Comparison of ENCODE assay signal across 8 cellular contexts in the genomic region with DNA sequence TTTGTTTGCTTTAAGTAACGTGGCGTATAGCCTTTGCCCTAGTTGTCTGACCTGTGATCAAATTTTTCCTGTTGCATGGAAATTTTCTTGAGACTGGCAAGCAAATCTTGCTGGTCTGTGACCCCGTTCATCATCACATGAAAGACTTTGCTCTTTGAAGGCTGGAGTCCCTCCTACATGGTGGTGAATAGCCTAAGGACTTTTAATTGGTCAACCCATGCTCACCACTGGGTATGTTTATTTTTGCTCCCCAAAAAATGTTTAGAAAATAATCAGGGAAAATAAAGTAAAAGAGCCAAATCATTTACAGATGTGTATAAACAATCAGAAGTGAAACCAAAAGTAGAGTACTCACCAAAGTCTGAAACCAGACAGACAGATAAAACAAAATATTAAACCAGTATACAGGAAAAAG.
DNase-seq lines count a peak whose midpoint lies in the region; ATAC-seq, FAIRE-seq and TF ChIP-seq lines count a peak whose summit lies in the region.

No MANE protein-coding gene starts in this region.

- TF ChIP-seq CTCF in AG04450 (IDR thresholded peaks at IDR 0.05; ENCODE audit: low read depth, low read length) (no peak), endothelial cell of umbilical vein (IDR thresholded peaks at IDR 0.05; ENCODE audit: extremely low read depth in 1 of 2, insufficient read depth in 1 of 2, low read depth in 1 of 2, low read length in 2 of 2) (no peak), vagina (IDR thresholded peaks at IDR 0.05) (no peak)

- H3K4me3 ChIP-seq in AG04450 (ENCODE audit: low read depth, low read length) = peak overlapping the region; percentile 35
- no peak overlapping the region for H3K4me3 ChIP-seq in endothelial cell of umbilical vein (replicated peaks in 1 of 3; ENCODE audit: insufficient read depth in 1 of 3, low read depth in 1 of 3, low read length in 3 of 3)
- H3K4me3 ChIP-seq in vagina = peak overlapping the region in 1 of 2 donors; percentile 24

- no peak for TF ChIP-seq POLR2A in endothelial cell of umbilical vein (IDR thresholded peaks at IDR 0.05; ENCODE audit: low read depth, low read length)
- no peak for TF ChIP-seq POLR2A in vagina (IDR thresholded peaks at IDR 0.05)

- no TSS peak for BruUV-seq in endothelial cell of umbilical vein (replicated peaks; lab: Mats Ljungman, UMichigan)

- CTCF ChIA-PET in AG04450 (lab: Charles Lee) = interaction anchor here (0.6 to 1.9 kb wide), 2 partner anchors 15 to 18 kb away, joined by 3 to 4 read pairs; no protein-coding TSS in a partner anchor
- CTCF ChIA-PET in endothelial cell of umbilical vein (lab: Charles Lee) = interaction anchor here (1.0 to 2.9 kb wide), 3 partner anchors 11 to 189 kb away, joined by 3 to 15 read pairs (median 3); no protein-coding TSS in a partner anchor

- ATAC-seq in GM19438 (IDR thresholded peaks at IDR 0.05; ENCODE audit: low read depth, unreplicated experiment) (peak; percentile 74), GM18519 (IDR thresholded peaks at IDR 0.05; ENCODE audit: low FRiP score, unreplicated experiment) (no peak)

- dilution Hi-C loops in endothelial cell of umbilical vein (cut with MboI; ENCODE audit: extremely low pct_ligation_motif_present, low sequenced_read_pairs) = no loop called here

- H3K4me2 ChIP-seq in endothelial cell of umbilical vein (ENCODE audit: insufficient read depth, low read length) = no peak overlapping the region

- DNase-seq in AG04450 (ENCODE audit: low read depth, low spot score) (no peak), endothelial cell of umbilical vein (ENCODE audit: low read depth, low spot score) (peak; percentile 18), vagina (ENCODE audit: extremely low spot score in 2 of 2) (no peak), caudate nucleus (lab: John Stamatoyannopoulos, UW) (no peak)
- DNase-seq in effector CD8-positive, alpha-beta T cell (lab: John Stamatoyannopoulos, UW) = no peak

- H3K27ac ChIP-seq in AG04450 (ENCODE audit: low read depth, low read length) (no peak overlapping the region), endothelial cell of umbilical vein (ENCODE audit: insufficient read depth, low read depth, low read length) (no peak overlapping the region), vagina (no peak overlapping the region), caudate nucleus (ENCODE audit: low read depth, low read length) (no peak overlapping the region)

- H3K27me3 Mint-ChIP-seq in IgD-negative memory B cell = no peaks in the 10 kb centered on the region

- H3K27ac Mint-ChIP-seq in IgD-negative memory B cell = peak overlapping the region in 2 of 3 donors; percentile 21 to 60

- H3K9me1 ChIP-seq in endothelial cell of umbilical vein (replicated peaks; ENCODE audit: control insufficient read depth, extremely low read depth, insufficient read depth, low read length) = no peaks in the 10 kb centered on the region

- H3K4me1 ChIP-seq in endothelial cell of umbilical vein (ENCODE audit: control insufficient read depth, extremely low read depth, insufficient read depth, low read length) (no peaks in the 10 kb centered on the region), vagina (no peaks in the 10 kb centered on the region)

- peak overlapping the region; percentile 18 to 85 (median 70) for H3K4me3 Mint-ChIP-seq in IgD-negative memory B cell

- no peak overlapping the region for H3K9ac ChIP-seq in endothelial cell of umbilical vein (replicated peaks; ENCODE audit: extremely low read depth, insufficient read depth, low read length)

- peaks cover 0 to 4% (median 1%) of the 10 kb centered on the region in 3 donors for H3K9me3 Mint-ChIP-seq in IgD-negative memory B cell

- POLR2A ChIA-PET in AG04450 (lab: Yijun Ruan, JAX) = no interaction called here
- POLR2A ChIA-PET in endothelial cell of umbilical vein (lab: Charles Lee) = no interaction called here

- no peaks in the 10 kb centered on the region for H3K79me2 ChIP-seq in endothelial cell of umbilical vein (ENCODE audit: control insufficient read depth, insufficient read depth, low read length)

- H3K9me3 ChIP-seq in AG04450 (ENCODE audit: control insufficient read depth, insufficient read depth, low read length) (peaks cover 4% of the 10 kb centered on the region; the same call in 1 of the 2 replicates), endothelial cell of umbilical vein (replicated peaks; ENCODE audit: control insufficient read depth, insufficient read depth, low read length) (no peaks in the 10 kb centered on the region), vagina (no peaks in the 10 kb centered on the region)

- peaks cover 14 to 18% (median 16%) of the 10 kb centered on the region in 3 donors for H3K4me1 Mint-ChIP-seq in IgD-negative memory B cell

- intact Hi-C loops in endothelial cell of umbilical vein (cut with micrococcal nuclease) = no loop called here
- intact Hi-C loops in vagina (cut with DNase I) = no loop called here

- H2AFZ ChIP-seq in endothelial cell of umbilical vein (ENCODE audit: low read depth, low read length) = no peak overlapping the region

- H3K27me3 ChIP-seq in AG04450 (ENCODE audit: control insufficient read depth, insufficient read depth, low read length) = no peaks in the 10 kb centered on the region
- no peaks in the 10 kb centered on the region for H3K27me3 ChIP-seq in endothelial cell of umbilical vein (ENCODE audit: control insufficient read depth in 2 of 2, insufficient read depth in 2 of 2, low read length in 2 of 2)
- no peaks in the 10 kb centered on the region for H3K27me3 ChIP-seq in vagina

- peaks cover 3% of the 10 kb centered on the region for H3K36me3 Mint-ChIP-seq in IgD-negative memory B cell

- H3K36me3 ChIP-seq in endothelial cell of umbilical vein (ENCODE audit: control insufficient read depth in 2 of 2, extremely low read depth in 1 of 2, insufficient read depth in 2 of 2, low read length in 2 of 2) (no peaks in the 10 kb centered on the region), vagina (no peaks in the 10 kb centered on the region)

- no peaks in the 10 kb centered on the region for H4K20me1 ChIP-seq in endothelial cell of umbilical vein (replicated peaks; ENCODE audit: control insufficient read depth, extremely low read depth, insufficient read depth, low read length)

- FAIRE-seq in endothelial cell of umbilical vein (lab: Jason Lieb, UNC) = no peak

TF ChIP-seq in endothelial cell of umbilical vein, 7 proteins besides CTCF, POLR2A, EP300 and RAD21:
- TF ChIP-seq, protein P1, sequence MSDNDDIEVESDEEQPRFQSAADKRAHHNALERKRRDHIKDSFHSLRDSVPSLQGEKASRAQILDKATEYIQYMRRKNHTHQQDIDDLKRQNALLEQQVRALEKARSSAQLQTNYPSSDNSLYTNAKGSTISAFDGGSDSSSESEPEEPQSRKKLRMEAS (IDR thresholded peaks at IDR 0.05; ENCODE audit: insufficient read depth, insufficient read length) = no peak
- no peak for TF ChIP-seq MYC (IDR thresholded peaks at IDR 0.05; ENCODE audit: low read depth, low read length)
- no peak for TF ChIP-seq GATA2 (IDR thresholded peaks at IDR 0.05; ENCODE audit: insufficient read depth, insufficient read length, low read depth, low read length)
- no peak for TF ChIP-seq JUN (IDR thresholded peaks at IDR 0.05; ENCODE audit: borderline replicate concordance, insufficient read depth, insufficient read length, low read depth)
- no peak for TF ChIP-seq FOS (IDR thresholded peaks at IDR 0.05; ENCODE audit: borderline replicate concordance, insufficient read depth, low read length)
- no peak for TF ChIP-seq EZH2 (IDR thresholded peaks at IDR 0.05; ENCODE audit: borderline replicate concordance, low read depth, low read length, severe bottlenecking)
